Comparison of ENCODE assay signal across 25 cellular contexts in the genomic region with DNA sequence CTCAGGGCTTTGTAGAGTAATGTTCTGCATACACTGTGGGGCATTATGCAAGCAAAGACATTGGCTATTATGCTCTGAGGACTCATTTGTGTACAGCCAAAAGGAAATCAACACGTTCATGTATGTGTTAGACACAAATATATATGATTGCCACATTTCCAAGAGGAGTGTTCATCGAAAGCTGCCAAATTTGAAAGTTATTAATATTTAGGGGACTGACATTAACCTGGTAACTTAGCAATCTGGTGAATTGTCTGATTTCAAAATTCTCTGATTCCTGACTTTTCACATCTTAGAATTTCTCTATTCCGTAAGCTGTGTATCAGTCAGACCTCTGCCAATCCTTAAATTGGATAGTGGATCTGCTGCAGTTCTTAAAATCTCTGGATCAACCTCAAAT.
"Had no signal": no experiment of that assay in that cellular context is flagged by ENCODE, and none has a peak within 500 bp of the region (broad histone marks: within the 10 kb centered on the region; RNA-seq: fewer than 3 reads in every experiment).

No MANE protein-coding gene starts in this region.

- ATAC-seq: activated T-cell treated with anti-CD3 and anti-CD28 coated beads, Interleukin-2, amount 50 U/mL, for 4 hours; Panc1; Right ventricle myocardium inferior; T-cell had no signal

- H3K27ac ChIP-seq: brain microvascular endothelial cell, cardiac muscle cell, SK-N-MC had no signal

- DNase-seq: activated B cell treated with CpG ODN at 0.5 μM for 24 hours; activated CD4-positive, alpha-beta memory T cell treated with anti-CD3 and anti-CD28 coated beads for 36 hours; activated CD4-positive, alpha-beta T cell treated with anti-CD3 and anti-CD28 coated beads for 1 hour; activated CD4-positive, alpha-beta T cell treated with anti-CD3 and anti-CD28 coated beads, Interleukin-2, amount 10 ng/mL, durations not matched to agents 24 days and 14 days; activated CD8-positive, alpha-beta memory T cell treated with anti-CD3 and anti-CD28 coated beads for 24 hours; activated gamma-delta T cell; activated naive CD4-positive, alpha-beta T cell treated with anti-CD3 and anti-CD28 coated beads for 36 hours; activated T-cell treated with anti-CD3 and anti-CD28 coated beads, Interleukin-2, amount 50 U/mL, for 4 hours; brain microvascular endothelial cell; MM.1S; NCI-H1105; NCI-H1436; NCI-H1694 treated with DMSO at 0.1 percent for 48 hours; NCI-H2029 treated with DMSO at 0.1 percent for 48 hours; NCI-H524 treated with DMSO at 0.1 percent for 48 hours; NK-92 treated with Interleukin-12 subunit alpha and Interleukin-12 subunit beta, amount 100 ng/mL, for 24 hours; OCI-M1; RPMI8226; T-cell; T-helper 2 cell; T1000 had no signal

- H3K27me3 ChIP-seq: brain microvascular endothelial cell had no signal
